In genomic region chr6:159184559-159184958, GRCh38 we compare ENCODE assay signal across 27 cellular contexts. TPM values are rescaled to one million over a fixed set of nuclear protein-coding genes. Genes with fewer than 3 reads are reported as not detected.
A peak's percentile ranks its signal among the peaks of the same experiment; 100 is the strongest.
DNase-seq lines count a peak whose midpoint lies in the region; ATAC-seq and TF ChIP-seq lines count a peak whose summit lies in the region.
"Had no signal": no experiment of that assay in that cellular context is flagged by ENCODE, and none has a peak within 500 bp of the region (broad histone marks: within the 10 kb centered on the region; RNA-seq: fewer than 3 reads in every experiment).

No MANE protein-coding gene starts in this region.

- no peaks in the 10 kb centered on the region for H3K36me3 Mint-ChIP-seq in Calu3 (ENCODE audit: insufficient read depth, unreplicated experiment)
- H3K36me3 Mint-ChIP-seq: activated CD8-positive, alpha-beta memory T cell treated with anti-CD3 and anti-CD28 coated beads, Interleukin-2, amount 10 ng/mL, durations not matched to agents 7 days and 5 days had no signal

- H3K4me3 Mint-ChIP-seq in Calu3 (ENCODE audit: low read depth, unreplicated experiment), result no peak overlapping the region
- H3K4me3 Mint-ChIP-seq: activated CD4-positive, alpha-beta T cell treated with anti-CD3 and anti-CD28 coated beads, Interleukin-2, amount 10 ng/mL, durations not matched to agents 24 days and 14 days; activated CD8-positive, alpha-beta memory T cell treated with anti-CD3 and anti-CD28 coated beads, Interleukin-2, amount 10 ng/mL, durations not matched to agents 7 days and 5 days; naive thymus-derived CD4-positive, alpha-beta T cell had no signal

- H3K4me1 Mint-ChIP-seq in Calu3 (ENCODE audit: low read depth, unreplicated experiment), result no peaks in the 10 kb centered on the region

- CTCF ChIA-PET in Calu3 (lab: Charles Lee), result interaction anchor here (0.5 kb wide), 1 partner anchor 399 kb away, joined by 3 read pairs; no protein-coding TSS in a partner anchor

- H3K27me3 ChIP-seq in psoas muscle (ENCODE audit: insufficient read depth in 3 of 3, low read length in 2 of 3), result no peaks in the 10 kb centered on the region
- H3K27me3 ChIP-seq: adrenal gland; BLaER1 treated with 17β-estradiol and CSF1 and Interleukin-3, amounts not matched to agents 10 nM and 100 nM; colonic mucosa; vagina had no signal

- H3K4me3 ChIP-seq in astrocyte of the cerebellum (ENCODE audit: low read depth, low read length), result no peak overlapping the region
- H3K4me3 ChIP-seq in psoas muscle, result no peak overlapping the region
- H3K4me3 ChIP-seq: adrenal gland; BLaER1 treated with 17β-estradiol and CSF1 and Interleukin-3, amounts not matched to agents 10 nM and 100 nM; colonic mucosa; left ventricle myocardium inferior; prostate gland; vagina had no signal

- intact Hi-C loops in Calu3 (cut with micrococcal nuclease; ENCODE audit: unreplicated experiment) (no loop called here), psoas muscle (cut with DNase I) (no loop called here)

- no TSS peak for BruUV-seq in Calu3 (replicated peaks; lab: Mats Ljungman, UMichigan)

- DNase-seq in AG08395 (ENCODE audit: low spot score) (peak; percentile 91), H4 (ENCODE audit: low spot score) (peak; percentile 42), astrocyte of the cerebellum (ENCODE audit: low read depth) (peak; percentile 62), foreskin melanocyte (peak; percentile 89), Calu3 (no peak), NK-92 (lab: John Stamatoyannopoulos, UW; ENCODE audit: unreplicated experiment) (no peak), psoas muscle (no peak)
- DNase-seq: activated CD4-positive, alpha-beta T cell treated with anti-CD3 and anti-CD28 coated beads, Interleukin-2, amount 10 ng/mL, durations not matched to agents 24 days and 14 days; activated CD8-positive, alpha-beta memory T cell treated with anti-CD3 and anti-CD28 coated beads, Interleukin-2, amount 10 ng/mL, durations not matched to agents 7 days and 5 days; activated naive CD4-positive, alpha-beta T cell treated with Interleukin-2 at 50 U/mL for 16 hours; adrenal gland; colonic mucosa; DMS79; left ventricle myocardium inferior; naive thymus-derived CD4-positive, alpha-beta T cell; NCI-H1092; NCI-H187; NCI-H526 treated with DMSO at 0.1 percent for 48 hours; SHP77 treated with DMSO at 0.1 percent for 48 hours; stimulated activated naive CD8-positive, alpha-beta T cell treated with anti-CD3 and anti-CD28 coated beads, Interleukin-15, Interleukin-2, amounts not matched to agents 100 U/mL and 50 U/mL, for 24 hours had no signal

- no peaks in the 10 kb centered on the region for H3K9me3 ChIP-seq in psoas muscle
- H3K9me3 ChIP-seq: colonic mucosa, prostate gland, vagina had no signal

- peaks cover 72% of the 10 kb centered on the region for H3K27me3 Mint-ChIP-seq in Calu3 (ENCODE audit: unreplicated experiment)

- no peak overlapping the region for H3K27ac Mint-ChIP-seq in Calu3 (ENCODE audit: unreplicated experiment)
- H3K27ac Mint-ChIP-seq: activated CD4-positive, alpha-beta T cell treated with anti-CD3 and anti-CD28 coated beads, Interleukin-2, amount 10 ng/mL, durations not matched to agents 24 days and 14 days; activated CD8-positive, alpha-beta memory T cell treated with anti-CD3 and anti-CD28 coated beads, Interleukin-2, amount 10 ng/mL, durations not matched to agents 7 days and 5 days; naive thymus-derived CD4-positive, alpha-beta T cell had no signal

- WGBS in psoas muscle, 3 donors, result 81 to 89% (median 86%) methylated on average over 1 of the region's 1 CpG

- no peaks in the 10 kb centered on the region for H3K9me3 Mint-ChIP-seq in Calu3 (ENCODE audit: low read depth, unreplicated experiment)
- H3K9me3 Mint-ChIP-seq: activated CD4-positive, alpha-beta T cell treated with anti-CD3 and anti-CD28 coated beads, Interleukin-2, amount 10 ng/mL, durations not matched to agents 24 days and 14 days had no signal

- in situ Hi-C loops in astrocyte of the cerebellum (cut with HindIII; ENCODE audit: low sequenced_read_pairs), result no loop called here

- ATAC-seq in HG02798 (IDR thresholded peaks at IDR 0.05; ENCODE audit: poor library complexity, unreplicated experiment) (no peak), psoas muscle (no peak)
- ATAC-seq: activated CD8-positive, alpha-beta memory T cell treated with anti-CD3 and anti-CD28 coated beads, Interleukin-2, amount 10 ng/mL, durations not matched to agents 7 days and 5 days; esophagus mucosa; naive thymus-derived CD4-positive, alpha-beta T cell; Panc1; stimulated activated naive CD8-positive, alpha-beta T cell treated with anti-CD3 and anti-CD28 coated beads, Interleukin-15, Interleukin-2, amounts not matched to agents 100 U/mL and 50 U/mL, for 24 hours had no signal

- H3K4me1 ChIP-seq in psoas muscle, result no peaks in the 10 kb centered on the region
- H3K4me1 ChIP-seq: adrenal gland, colonic mucosa, left ventricle myocardium inferior, prostate gland, vagina had no signal

- H3K27ac ChIP-seq in psoas muscle, result no peak overlapping the region
- H3K27ac ChIP-seq: adrenal gland; BLaER1 treated with 17β-estradiol and CSF1 and Interleukin-3, amounts not matched to agents 10 nM and 100 nM; colonic mucosa; left ventricle myocardium inferior; prostate gland; vagina had no signal

- TF ChIP-seq CTCF in astrocyte of the cerebellum (IDR thresholded peaks at IDR 0.05; ENCODE audit: low read depth, low read length, missing control alignments) (no peak), Calu3 (IDR thresholded peaks at IDR 0.05; ENCODE audit: unreplicated experiment) (no peak), psoas muscle (IDR thresholded peaks at IDR 0.05) (no peak)

- no peaks in the 10 kb centered on the region for H3K36me3 ChIP-seq in psoas muscle (ENCODE audit: insufficient read depth in 1 of 2, low read depth in 1 of 2)
- H3K36me3 ChIP-seq: adrenal gland; BLaER1 treated with 17β-estradiol and CSF1 and Interleukin-3, amounts not matched to agents 10 nM and 100 nM; colonic mucosa; left ventricle myocardium inferior; prostate gland; vagina had no signal

RNA-seq across cellular contexts. Expression of gene FNDC1, which starts 15.4 kb away (rescaled TPM):
- total RNA-seq in H4 (2014; rRNA removed; shearing (Covaris generic)), result 0.04 and 0.31 TPM in 2 replicates
- total RNA-seq in Calu3 (2022) (0.17 and 0.22 TPM in 2 replicates), psoas muscle (under 1 TPM; 0.07 to 0.99 (median 0.65) TPM)
- polyA plus RNA-seq in psoas muscle, result under 1 TPM; 0.06 to 0.29 (median 0.14) TPM
- total RNA-seq: activated CD4-positive, alpha-beta T cell treated with anti-CD3 and anti-CD28 coated beads, Interleukin-2, amount 10 ng/mL, durations not matched to agents 24 days and 14 days; activated CD8-positive, alpha-beta memory T cell treated with anti-CD3 and anti-CD28 coated beads, Interleukin-2, amount 10 ng/mL, durations not matched to agents 7 days and 5 days; bronchial epithelial cell; naive thymus-derived CD4-positive, alpha-beta T cell had no signal
- polyA plus RNA-seq: naive thymus-derived CD4-positive, alpha-beta T cell had no signal

Comparison
In these comparisons a context has a peak if more than half of its experiments do, and no peak if none do; other contexts are left out.
1. DNase-seq: peak in AG08395 (single experiment), H4 (single experiment), astrocyte of the cerebellum (single experiment) and foreskin melanocyte (single experiment); none in Calu3 (single experiment), NK-92 (single experiment) and psoas muscle (0 of 2).